Comparison of ENCODE assay signal across 20 cellular contexts in the genomic region with DNA sequence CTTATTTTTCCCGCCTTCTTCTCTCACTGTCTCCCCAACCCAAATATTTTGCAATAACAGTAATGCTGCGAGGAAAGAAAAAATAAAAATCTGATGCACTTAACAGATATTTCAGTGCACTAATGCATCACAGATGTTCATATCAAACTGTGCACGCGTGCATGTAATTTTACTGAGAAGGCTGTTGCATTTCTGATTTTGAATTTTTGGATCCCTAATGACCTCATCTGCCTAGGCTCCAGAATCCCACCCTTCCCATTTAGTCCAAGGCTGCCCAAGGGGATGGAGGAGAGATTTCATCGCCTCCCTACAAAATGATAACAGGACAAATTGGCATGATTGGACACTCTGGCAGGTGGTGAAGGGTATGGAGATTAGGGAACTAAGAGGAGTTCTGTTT. TPM values are rescaled to one million over a fixed set of nuclear protein-coding genes. Genes with fewer than 3 reads are reported as not detected.
"Had no signal": no experiment of that assay in that cellular context is flagged by ENCODE, and none has a peak within 500 bp of the region (broad histone marks: within the 10 kb centered on the region; RNA-seq: fewer than 3 reads in every experiment).

No MANE protein-coding gene starts in this region.

- H3K4me3 ChIP-seq: tibial nerve had no signal

- H3K4me3 Mint-ChIP-seq: activated naive CD4-positive, alpha-beta T cell treated with anti-CD3 and anti-CD28 coated beads, Interleukin-2, amount 10 ng/mL, durations not matched to agents 7 days and 5 days; activated naive CD8-positive, alpha-beta T cell treated with anti-CD3 and anti-CD28 coated beads, Interleukin-2, amount 50 U/mL, for 24 hours; effector memory CD8-positive, alpha-beta T cell; memory B cell; naive thymus-derived CD4-positive, alpha-beta T cell had no signal

- ATAC-seq: activated naive CD8-positive, alpha-beta T cell treated with anti-CD3 and anti-CD28 coated beads, Interleukin-2, amount 50 U/mL, for 24 hours; effector memory CD8-positive, alpha-beta T cell; gastroesophageal sphincter; heart left ventricle; naive thymus-derived CD4-positive, alpha-beta T cell had no signal

- H3K9me3 Mint-ChIP-seq: activated naive CD4-positive, alpha-beta T cell treated with anti-CD3 and anti-CD28 coated beads, Interleukin-2, amount 10 ng/mL, durations not matched to agents 7 days and 5 days; activated naive CD8-positive, alpha-beta T cell treated with anti-CD3 and anti-CD28 coated beads, Interleukin-2, amount 50 U/mL, for 24 hours; effector memory CD8-positive, alpha-beta T cell; memory B cell had no signal

- H3K9me3 ChIP-seq: gastroesophageal sphincter, heart left ventricle, tibial nerve had no signal

- H3K27me3 ChIP-seq: tibial nerve had no signal

- H3K27ac Mint-ChIP-seq: activated naive CD4-positive, alpha-beta T cell treated with anti-CD3 and anti-CD28 coated beads, Interleukin-2, amount 10 ng/mL, durations not matched to agents 7 days and 5 days; activated naive CD8-positive, alpha-beta T cell treated with anti-CD3 and anti-CD28 coated beads, Interleukin-2, amount 50 U/mL, for 24 hours; effector memory CD8-positive, alpha-beta T cell; memory B cell; naive thymus-derived CD4-positive, alpha-beta T cell had no signal

- H3K36me3 ChIP-seq: gastroesophageal sphincter, heart left ventricle had no signal

- DNase-seq: activated CD4-positive, alpha-beta T cell treated with anti-CD3 and anti-CD28 coated beads, Interleukin-2, amount 50 U/mL, for 1 hour; activated CD4-positive, CD25-positive, alpha-beta regulatory T cell treated with anti-CD3 and anti-CD28 coated beads, Interleukin-2, amount 50 U/mL, for 72 hours; activated CD8-positive, alpha-beta memory T cell treated with anti-CD3 and anti-CD28 coated beads, Interleukin-2, amount 50 U/mL, for 4 hours; activated effector memory CD4-positive, alpha-beta T cell treated with Interleukin-2 at 50 U/mL for 16 hours; activated naive CD4-positive, alpha-beta T cell treated with anti-CD3 and anti-CD28 coated beads, Interleukin-2, amount 10 ng/mL, durations not matched to agents 7 days and 5 days; activated naive CD8-positive, alpha-beta T cell treated with anti-CD3 and anti-CD28 coated beads, Interleukin-2, amount 50 U/mL, for 24 hours; activated T-cell treated with anti-CD3 and anti-CD28 coated beads, Interleukin-2, amount 50 U/mL, for 48 hours; aorta; dermis blood vessel endothelial cell; effector memory CD8-positive, alpha-beta T cell; heart left ventricle; naive thymus-derived CD4-positive, alpha-beta T cell; stimulated activated CD4-positive, alpha-beta T cell treated with anti-CD3 and anti-CD28 coated beads, Interleukin-12 subunit alpha, Interleukin-12 subunit beta, amount 100 ng/mL, for 4 hours; stimulated activated CD4-positive, alpha-beta T cell treated with anti-CD3 and anti-CD28 coated beads, Interleukin-1b, Interleukin-23, amount 100 ng/mL, for 48 hours; stimulated activated CD8-positive, alpha-beta memory T cell treated with anti-CD3 and anti-CD28 coated beads, Interleukin-4, amount 100 ng/mL, for 48 hours; stimulated activated naive CD4-positive, alpha-beta T cell; T-helper 1 cell had no signal

RNA-seq across cellular contexts. Expression of gene TRABD2B, which starts 5.5 kb away (rescaled TPM):
- total RNA-seq: dermis blood vessel endothelial cell; naive thymus-derived CD4-positive, alpha-beta T cell had no signal
